25 cellular contexts compared by ENCODE assay signal in genomic region chr21:46361937-46362336, GRCh38.
"Had no signal": no experiment of that assay in that cellular context is flagged by ENCODE, and none has a peak within 500 bp of the region (broad histone marks: within the 10 kb centered on the region; RNA-seq: fewer than 3 reads in every experiment).

No MANE protein-coding gene starts in this region.

- H3K27ac Mint-ChIP-seq: activated CD8-positive, alpha-beta T cell treated with anti-CD3 and anti-CD28 coated beads for 36 hours; activated T-helper 17 cell treated with anti-CD3 and anti-CD28 coated beads, Interleukin-2, amount 50 U/mL, for 72 hours; natural killer cell; T-helper 1 cell treated with Interleukin-12 subunit alpha and Interleukin-12 subunit beta and Interleukin-4 antibody, amounts not matched to agents 30 μg/mL and 1 μg/mL, for 36 hours had no signal

- H3K4me1 ChIP-seq: left ventricle myocardium inferior, parathyroid adenoma, right atrium auricular region had no signal

- H3K9me3 ChIP-seq: left ventricle myocardium inferior, right atrium auricular region, thoracic aorta had no signal

- H3K27me3 ChIP-seq: brain microvascular endothelial cell, right atrium auricular region had no signal

- DNase-seq: activated CD4-positive, alpha-beta T cell treated with anti-CD3 and anti-CD28 coated beads, Interleukin-2, amount 50 U/mL, for 1 hour; activated CD4-positive, CD25-positive, alpha-beta regulatory T cell treated with anti-CD3 and anti-CD28 coated beads, Interleukin-2, amount 50 U/mL, for 72 hours; activated CD8-positive, alpha-beta T cell treated with anti-CD3 and anti-CD28 coated beads for 36 hours; activated gamma-delta T cell treated with Interleukin-2 at 50 U/mL for 16 hours; activated naive CD4-positive, alpha-beta T cell treated with anti-CD3 and anti-CD28 coated beads, Interleukin-2, amount 50 U/mL, for 16 hours; activated T-cell treated with anti-CD3 and anti-CD28 coated beads, Interleukin-2, amount 50 U/mL, for 4 hours; amniotic stem cell; brain microvascular endothelial cell; foreskin fibroblast; left ventricle myocardium inferior; mesendoderm; natural killer cell; stimulated activated CD4-positive, alpha-beta T cell treated with anti-CD3 and anti-CD28 coated beads, Interleukin-2, amount 100 ng/mL, for 48 hours; stimulated activated naive CD8-positive, alpha-beta T cell treated with anti-CD3 and anti-CD28 coated beads, Interleukin-15, Interleukin-2, amounts not matched to agents 100 U/mL and 50 U/mL, for 24 hours; SW 1271; T1000; trophoblast cell; WERI-Rb-1 had no signal

- H3K4me3 Mint-ChIP-seq: activated CD8-positive, alpha-beta T cell treated with anti-CD3 and anti-CD28 coated beads for 36 hours; activated T-cell treated with anti-CD3 and anti-CD28 coated beads, Interleukin-2, amount 50 U/mL, for 4 hours; activated T-helper 17 cell treated with anti-CD3 and anti-CD28 coated beads, Interleukin-2, amount 50 U/mL, for 72 hours; natural killer cell; T-helper 1 cell treated with Interleukin-12 subunit alpha and Interleukin-12 subunit beta and Interleukin-4 antibody, amounts not matched to agents 30 μg/mL and 1 μg/mL, for 36 hours had no signal

- H3K4me3 ChIP-seq: left ventricle myocardium inferior, lung, right atrium auricular region, thoracic aorta had no signal

- H3K27me3 Mint-ChIP-seq: activated CD8-positive, alpha-beta T cell treated with anti-CD3 and anti-CD28 coated beads for 36 hours; activated T-helper 17 cell treated with anti-CD3 and anti-CD28 coated beads, Interleukin-2, amount 50 U/mL, for 72 hours had no signal

- H3K27ac ChIP-seq: brain microvascular endothelial cell, left ventricle myocardium inferior, parathyroid adenoma, right atrium auricular region, thoracic aorta, WERI-Rb-1 had no signal

- H3K9me3 Mint-ChIP-seq: activated CD8-positive, alpha-beta T cell treated with anti-CD3 and anti-CD28 coated beads for 36 hours; activated T-cell treated with anti-CD3 and anti-CD28 coated beads, Interleukin-2, amount 50 U/mL, for 4 hours; activated T-helper 17 cell treated with anti-CD3 and anti-CD28 coated beads, Interleukin-2, amount 50 U/mL, for 72 hours; natural killer cell; T-helper 1 cell treated with Interleukin-12 subunit alpha and Interleukin-12 subunit beta and Interleukin-4 antibody, amounts not matched to agents 30 μg/mL and 1 μg/mL, for 36 hours had no signal

- ATAC-seq: activated CD8-positive, alpha-beta T cell treated with anti-CD3 and anti-CD28 coated beads for 36 hours; activated T-cell treated with anti-CD3 and anti-CD28 coated beads, Interleukin-2, amount 50 U/mL, for 4 hours; activated T-helper 17 cell treated with anti-CD3 and anti-CD28 coated beads, Interleukin-2, amount 50 U/mL, for 72 hours; esophagus mucosa; natural killer cell; stimulated activated naive CD8-positive, alpha-beta T cell treated with anti-CD3 and anti-CD28 coated beads, Interleukin-15, Interleukin-2, amounts not matched to agents 100 U/mL and 50 U/mL, for 24 hours had no signal

- H3K4me1 Mint-ChIP-seq: natural killer cell had no signal
